In genomic region chr21:44502559-44502958, GRCh38 we compare ENCODE assay signal across 1 cellular context.
A peak's percentile ranks its signal among the peaks of the same experiment; 100 is the strongest.
TF ChIP-seq lines count a peak whose summit lies in the region.

No MANE protein-coding gene starts in this region.

TF ChIP-seq in HepG2, 621 proteins besides CTCF, POLR2A, EP300 and RAD21:
- no peak for TF ChIP-seq ZNF841 (CRISPR knock-in tag; IDR thresholded peaks at IDR 0.05; ENCODE audit: borderline replicate concordance)
- TF ChIP-seq E2F2 (CRISPR knock-in tag; IDR thresholded peaks at IDR 0.05; ENCODE audit: borderline replicate concordance) = no peak
- TF ChIP-seq AGO2 (optimal IDR thresholded peaks at IDR 0.05; ENCODE audit: low read depth, low read length) = peak; percentile 43
- no peak for TF ChIP-seq ATF7 (IDR thresholded peaks at IDR 0.05)
- no peak for TF ChIP-seq ATF7 (CRISPR knock-in tag; IDR thresholded peaks at IDR 0.05)
- TF ChIP-seq SIN3B (IDR thresholded peaks at IDR 0.05; ENCODE audit: low read length) = no peak
- peak; percentile 70 for TF ChIP-seq AGO1 (IDR thresholded peaks at IDR 0.05; ENCODE audit: low read depth, low read length, poor library complexity, severe bottlenecking)
- no peak for TF ChIP-seq XRCC5 (optimal IDR thresholded peaks at IDR 0.05; ENCODE audit: low read length)
- TF ChIP-seq ZFP82 (CRISPR knock-in tag; IDR thresholded peaks at IDR 0.05; ENCODE audit: borderline replicate concordance) = no peak
